Comparison of ENCODE assay signal across 8 cellular contexts in the genomic region with DNA sequence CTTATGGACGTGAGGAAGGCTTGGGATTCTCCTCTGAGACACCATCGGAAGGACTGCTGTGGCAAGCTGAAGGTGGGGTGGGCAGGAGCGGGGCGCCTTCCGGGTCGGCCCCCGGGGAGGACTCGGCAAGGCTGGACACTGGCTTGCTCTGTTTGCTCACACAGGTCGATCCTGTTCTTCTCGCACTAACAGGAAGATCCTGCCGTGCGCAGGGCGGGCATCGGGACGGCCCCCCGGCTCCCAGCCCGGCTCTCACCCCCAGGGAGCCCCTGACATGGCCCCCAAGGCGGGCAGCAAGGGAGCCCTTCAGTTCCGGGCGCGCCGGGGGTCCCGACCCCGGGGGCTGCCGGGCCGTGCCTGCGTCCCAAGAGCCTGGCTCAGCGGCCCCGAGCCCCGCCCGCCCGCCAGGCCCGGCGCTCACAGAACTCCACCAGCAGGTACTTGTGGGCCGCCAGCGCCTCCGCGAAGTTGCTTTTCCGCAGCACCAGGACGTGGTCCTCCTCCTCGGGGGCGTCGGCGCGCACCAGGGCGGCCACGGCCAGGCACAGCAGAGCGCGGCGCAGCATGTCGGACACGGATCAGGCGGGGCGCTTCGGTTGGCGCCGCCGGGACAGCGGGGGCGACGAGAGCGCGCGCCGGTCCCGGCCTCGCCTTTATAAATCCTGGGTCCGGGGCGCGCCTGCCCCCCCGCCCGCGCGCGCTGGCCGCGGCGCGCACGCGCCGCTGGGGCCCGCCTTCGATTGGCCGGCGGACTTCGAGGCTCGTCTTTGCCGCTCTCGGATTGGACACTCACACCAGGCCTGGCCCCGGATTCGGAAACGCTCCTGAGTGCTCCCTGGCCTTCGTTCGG. TPM values are rescaled to one million over a fixed set of nuclear protein-coding genes. Genes with fewer than 3 reads are reported as not detected.
A peak's percentile ranks its signal among the peaks of the same experiment; 100 is the strongest.
DNase-seq lines count a peak whose midpoint lies in the region; ATAC-seq and TF ChIP-seq lines count a peak whose summit lies in the region.

A gene (minus strand): TSS at position 630 of the 850 bp plus-strand sequence. CDS start 64 bp downstream, at position 566.

- H3K4me1 Mint-ChIP-seq in activated T-cell treated with anti-CD3 and anti-CD28 coated beads, Interleukin-2, amount 50 U/mL, for 4 hours (ENCODE audit: low read depth): peaks cover 37% of the 10 kb centered on the region

- peak within 1 kb of the TSS; percentile 95 for H3K27ac ChIP-seq in cardiac muscle cell

- TF ChIP-seq CTCF in cardiac muscle cell (IDR thresholded peaks at IDR 0.05; ENCODE audit: low read depth, low read length): no peak

- H3K4me3 ChIP-seq in cardiac muscle cell: peak within 1 kb of the TSS; percentile 87

- ATAC-seq in HG03196 (IDR thresholded peaks at IDR 0.05; ENCODE audit: unreplicated experiment): peak; percentile 8
- ATAC-seq in activated T-cell treated with anti-CD3 and anti-CD28 coated beads, Interleukin-2, amount 50 U/mL, for 4 hours: no peak
- ATAC-seq in GM18861 (IDR thresholded peaks at IDR 0.05; ENCODE audit: unreplicated experiment): no peak

- no peaks in the 10 kb centered on the region for H3K27me3 Mint-ChIP-seq in activated T-cell treated with anti-CD3 and anti-CD28 coated beads, Interleukin-2, amount 50 U/mL, for 4 hours (ENCODE audit: low read depth)

- peaks cover 10% of the 10 kb centered on the region for H3K36me3 ChIP-seq in cardiac muscle cell

- peaks cover 24% of the 10 kb centered on the region for H3K36me3 Mint-ChIP-seq in activated T-cell treated with anti-CD3 and anti-CD28 coated beads, Interleukin-2, amount 50 U/mL, for 4 hours (ENCODE audit: insufficient read depth)

- no peaks in the 10 kb centered on the region for H3K9me3 ChIP-seq in cardiac muscle cell (ENCODE audit: low read depth)

- DNase-seq in NCI-H1417 (lab: John Stamatoyannopoulos, UW) (peak in 2 of 3 experiments; percentile 55 to 60), NCI-H1417 treated with DMSO at 0.1 percent for 48 hours (lab: John Stamatoyannopoulos, UW) (no peak), cardiac muscle cell (ENCODE audit: low read depth in 1 of 2, low spot score in 1 of 2) (peak in 1 of 2 donors; percentile 14), pulmonary artery endothelial cell (ENCODE audit: low read depth, low spot score) (no peak), DMS79 treated with DMSO at 0.1 percent for 48 hours (lab: John Stamatoyannopoulos, UW) (no peak)
- DNase-seq in activated T-cell treated with anti-CD3 and anti-CD28 coated beads, Interleukin-2, amount 50 U/mL, for 4 hours: no peak

- H3K27me3 ChIP-seq in cardiac muscle cell: no peaks in the 10 kb centered on the region

- no peaks in the 10 kb centered on the region for H3K9me3 Mint-ChIP-seq in activated T-cell treated with anti-CD3 and anti-CD28 coated beads, Interleukin-2, amount 50 U/mL, for 4 hours

- H3K4me3 Mint-ChIP-seq in activated T-cell treated with anti-CD3 and anti-CD28 coated beads, Interleukin-2, amount 50 U/mL, for 4 hours: peak within 1 kb of the TSS; percentile 90

- peaks cover 16% of the 10 kb centered on the region for H3K4me1 ChIP-seq in cardiac muscle cell (ENCODE audit: low read depth)

RNA-seq across cellular contexts. Expression of the gene that starts here (rescaled TPM):
- 100 to 1,000 TPM; 442 to 487 (median 478) TPM for total RNA-seq in activated T-cell treated with anti-CD3 and anti-CD28 coated beads, Interleukin-2, amount 50 U/mL, for 4 hours
- total RNA-seq in cardiac muscle cell (972 and 1,150 TPM in 2 replicates), pulmonary artery endothelial cell (1,184 and 1,197 TPM in 2 replicates)
- polyA plus RNA-seq in cardiac muscle cell: 388 and 597 TPM in 2 replicates

Comparison
In these comparisons a context has a peak if more than half of its experiments do, and no peak if none do; other contexts are left out.
1. DNase-seq: peak in NCI-H1417 (2 of 3); none in NCI-H1417 treated with DMSO at 0.1 percent for 48 hours (single experiment), activated T-cell treated with anti-CD3 and anti-CD28 coated beads, Interleukin-2, amount 50 U/mL, for 4 hours (single experiment), pulmonary artery endothelial cell (single experiment) and DMS79 treated with DMSO at 0.1 percent for 48 hours (single experiment).